In genomic region chr4:146646601-146647000, GRCh38 we compare ENCODE assay signal across 27 cellular contexts. TPM values are rescaled to one million over a fixed set of nuclear protein-coding genes. Genes with fewer than 3 reads are reported as not detected.
"Had no signal": no experiment of that assay in that cellular context is flagged by ENCODE, and none has a peak within 500 bp of the region (broad histone marks: within the 10 kb centered on the region; RNA-seq: fewer than 3 reads in every experiment).

No MANE protein-coding gene starts in this region.

- H3K4me3 Mint-ChIP-seq: activated CD8-positive, alpha-beta T cell treated with anti-CD3 and anti-CD28 coated beads, Interleukin-2, amount 10 ng/mL, durations not matched to agents 7 days and 5 days; activated naive CD8-positive, alpha-beta T cell treated with anti-CD3 and anti-CD28 coated beads, Interleukin-2, amount 10 ng/mL, durations not matched to agents 7 days and 5 days; T-cell had no signal

- H3K36me3 ChIP-seq: adrenal gland, SJSA1 had no signal

- DNase-seq: activated CD4-positive, alpha-beta T cell treated with anti-CD3 and anti-CD28 coated beads for 48 hours; activated CD4-positive, alpha-beta T cell treated with anti-CD3 and anti-CD28 coated beads, Interleukin-2, amount 50 U/mL, for 4 hours; activated CD4-positive, CD25-positive, alpha-beta regulatory T cell treated with anti-CD3 and anti-CD28 coated beads, Interleukin-2, amount 50 U/mL, for 72 hours; activated CD8-positive, alpha-beta memory T cell treated with anti-CD3 and anti-CD28 coated beads, Interleukin-2, amount 50 U/mL, for 48 hours; activated CD8-positive, alpha-beta T cell treated with anti-CD3 and anti-CD28 coated beads, Interleukin-2, amount 10 ng/mL, durations not matched to agents 7 days and 5 days; activated naive CD4-positive, alpha-beta T cell treated with anti-CD3 and anti-CD28 coated beads, Interleukin-2, amount 50 U/mL, for 16 hours; activated naive CD8-positive, alpha-beta T cell treated with anti-CD3 and anti-CD28 coated beads, Interleukin-2, amount 10 ng/mL, durations not matched to agents 7 days and 5 days; activated T-cell treated with anti-CD3 and anti-CD28 coated beads, Interleukin-2, amount 50 U/mL, for 1 hour; adrenal gland; anterior cingulate cortex; central memory CD4-positive, alpha-beta T cell; Karpas-422; MM.1S; NCI-H146; NCI-H187 treated with DMSO at 0.1 percent for 48 hours; NCI-H2081 treated with DMSO at 0.1 percent for 48 hours; NCI-H2227 treated with DMSO at 0.1 percent for 48 hours; NCI-H446 treated with DMSO at 0.1 percent for 48 hours; NCI-H524 treated with DMSO at 0.1 percent for 48 hours; NCI-H748 treated with DMSO at 0.1 percent for 48 hours; PC-3; SHP77; T-cell had no signal

- H3K27ac Mint-ChIP-seq: activated CD8-positive, alpha-beta T cell treated with anti-CD3 and anti-CD28 coated beads, Interleukin-2, amount 10 ng/mL, durations not matched to agents 7 days and 5 days; activated naive CD8-positive, alpha-beta T cell treated with anti-CD3 and anti-CD28 coated beads, Interleukin-2, amount 10 ng/mL, durations not matched to agents 7 days and 5 days; T-cell had no signal

- H3K4me1 ChIP-seq: adrenal gland, SJSA1 had no signal

- H3K4me1 Mint-ChIP-seq: activated naive CD8-positive, alpha-beta T cell treated with anti-CD3 and anti-CD28 coated beads, Interleukin-2, amount 10 ng/mL, durations not matched to agents 7 days and 5 days had no signal

- ATAC-seq: activated CD8-positive, alpha-beta T cell treated with anti-CD3 and anti-CD28 coated beads, Interleukin-2, amount 10 ng/mL, durations not matched to agents 7 days and 5 days; PC-3; T-cell had no signal

- H3K4me3 ChIP-seq: adrenal gland, SJSA1 had no signal

- H3K36me3 Mint-ChIP-seq: activated naive CD8-positive, alpha-beta T cell treated with anti-CD3 and anti-CD28 coated beads, Interleukin-2, amount 10 ng/mL, durations not matched to agents 7 days and 5 days; T-cell had no signal

- H3K9me3 ChIP-seq: adrenal gland, SJSA1 had no signal

- H3K27ac ChIP-seq: adrenal gland, SJSA1 had no signal

RNA-seq across cellular contexts. Expression of gene POU4F2, which starts 7.9 kb away (rescaled TPM):
- total RNA-seq: activated CD8-positive, alpha-beta T cell treated with anti-CD3 and anti-CD28 coated beads, Interleukin-2, amount 10 ng/mL, durations not matched to agents 7 days and 5 days; activated naive CD8-positive, alpha-beta T cell treated with anti-CD3 and anti-CD28 coated beads, Interleukin-2, amount 10 ng/mL, durations not matched to agents 7 days and 5 days; adrenal gland; bronchial epithelial cell; chondrocyte; PC-3; SJSA1; T-cell; T-helper 2 cell treated with Interferon-gamma antibody and Interleukin-4, amounts not matched to agents 100 ng/mL and 5 ng/mL, for 36 hours had no signal
- polyA plus RNA-seq: adrenal gland had no signal
